In genomic region chr6:83852528-83853177, GRCh38 we compare ENCODE assay signal across 10 cellular contexts. TPM values are rescaled to one million over a fixed set of nuclear protein-coding genes. Genes with fewer than 3 reads are reported as not detected.
DNase-seq lines count a peak whose midpoint lies in the region; ATAC-seq and TF ChIP-seq lines count a peak whose summit lies in the region.
"Had no signal": no experiment of that assay in that cellular context is flagged by ENCODE, and none has a peak within 500 bp of the region (broad histone marks: within the 10 kb centered on the region; RNA-seq: fewer than 3 reads in every experiment).

No MANE protein-coding gene starts in this region.

- no peak overlapping the region for H4K8ac ChIP-seq in mesenchymal stem cell (ENCODE audit: low read length)

- no peak overlapping the region for H3K4ac ChIP-seq in mesenchymal stem cell (ENCODE audit: low read depth in 1 of 2, low read length in 2 of 2)

- no peak overlapping the region for H3K18ac ChIP-seq in mesenchymal stem cell (ENCODE audit: low read depth in 1 of 2, low read length in 2 of 2)

- no peaks in the 10 kb centered on the region for H3K36me3 Mint-ChIP-seq in activated naive CD4-positive, alpha-beta T cell treated with anti-CD3 and anti-CD28 coated beads, Interleukin-2, amount 50 U/mL, for 24 hours
- H3K36me3 Mint-ChIP-seq in activated naive CD4-positive, alpha-beta T cell treated with anti-CD3 and anti-CD28 coated beads, Interleukin-2, amount 50 U/mL, for 72 hours = peaks cover 0 to 23% of the 10 kb centered on the region in 2 donors

- H3K27ac ChIP-seq in mesenchymal stem cell (ENCODE audit: low read length, poor library complexity, severe bottlenecking) (no peak overlapping the region), transverse colon (no peak overlapping the region)
- H3K27ac ChIP-seq: pancreas had no signal

- H3K27me3 ChIP-seq in mesenchymal stem cell (ENCODE audit: control insufficient read depth in 1 of 2, insufficient read depth in 1 of 2, low read length in 2 of 2) = peaks cover 34 to 51% of the 10 kb centered on the region in 2 experiments
- peaks cover 62% of the 10 kb centered on the region for H3K27me3 ChIP-seq in transverse colon

- H3K9ac ChIP-seq in mesenchymal stem cell (ENCODE audit: low read length) = peak overlapping the region; percentile 37

- no peak overlapping the region for H3K23ac ChIP-seq in mesenchymal stem cell (ENCODE audit: low read length in 2 of 2)

- peak overlapping the region; percentile 75 for H2AFZ ChIP-seq in mesenchymal stem cell (ENCODE audit: low read depth, low read length)

- TF ChIP-seq EP300 in transverse colon (IDR thresholded peaks at IDR 0.05; ENCODE audit: low read depth) = no peak

- intact Hi-C loops in transverse colon (cut with DNase I; ENCODE audit: low total_unique reads) = no loop called here

- no peaks in the 10 kb centered on the region for H3K79me1 ChIP-seq in mesenchymal stem cell (replicated peaks; ENCODE audit: low read length, poor library complexity, severe bottlenecking)

- no peak overlapping the region for H2BK12ac ChIP-seq in mesenchymal stem cell (ENCODE audit: low read length in 2 of 2)

- no peak for ATAC-seq in activated naive CD4-positive, alpha-beta T cell treated with anti-CD3 and anti-CD28 coated beads, Interleukin-2, amount 50 U/mL, for 72 hours
- ATAC-seq in HG03439 (IDR thresholded peaks at IDR 0.05; ENCODE audit: unreplicated experiment) (no peak), GM21390 (IDR thresholded peaks at IDR 0.05; ENCODE audit: unreplicated experiment) (no peak)

- in situ Hi-C loops in transverse colon (cut with MboI; ENCODE audit: low pct_ligation_motif_present in 1 of 4, low pct_unique_long_range_greater_than_20kb in 1 of 4, low sequenced_read_pairs in 3 of 4) = no loop called here

- H2BK15ac ChIP-seq in mesenchymal stem cell (ENCODE audit: low read depth, poor library complexity, severe bottlenecking) = no peak overlapping the region

- peaks cover 5% of the 10 kb centered on the region for H3K4me1 Mint-ChIP-seq in activated naive CD4-positive, alpha-beta T cell treated with anti-CD3 and anti-CD28 coated beads, Interleukin-2, amount 50 U/mL, for 24 hours

- H3K27me3 Mint-ChIP-seq in activated naive CD4-positive, alpha-beta T cell treated with anti-CD3 and anti-CD28 coated beads, Interleukin-2, amount 50 U/mL, for 24 hours = peaks cover 53% of the 10 kb centered on the region

- DNase-seq in activated naive CD4-positive, alpha-beta T cell treated with anti-CD3 and anti-CD28 coated beads, Interleukin-2, amount 50 U/mL, for 72 hours (ENCODE audit: low spot score in 2 of 2) = no peak
- DNase-seq in cardiac fibroblast (ENCODE audit: low read depth in 2 of 2) (no peak), mesenchymal stem cell (no peak), transverse colon (no peak), NCI-H2107 (lab: John Stamatoyannopoulos, UW) (no peak)

- WGBS in mesenchymal stem cell = 9% methylated on average over 14 of the region's 16 CpGs
- WGBS in transverse colon (ENCODE audit: low coverage in 1 of 2), 2 donors = 18 to 39% methylated on average over 4 to 16 of the region's 16 CpGs

- H3K4me3 ChIP-seq in cardiac fibroblast (replicated peaks in 1 of 2; ENCODE audit: low read depth in 2 of 2, low read length in 2 of 2) (peak overlapping the region; percentile 42 to 52), mesenchymal stem cell (ENCODE audit: insufficient read depth in 1 of 2, low read depth in 1 of 2, low read length in 2 of 2) (peak overlapping the region; percentile 59 to 77), transverse colon (peak overlapping the region; percentile 18 to 46 (median 27))
- H3K4me3 ChIP-seq: HAP-1 had no signal

- H2BK5ac ChIP-seq in mesenchymal stem cell (ENCODE audit: low read depth, low read length, poor library complexity, severe bottlenecking) = no peak overlapping the region

- H3K4me3 Mint-ChIP-seq in activated naive CD4-positive, alpha-beta T cell treated with anti-CD3 and anti-CD28 coated beads, Interleukin-2, amount 50 U/mL, for 24 hours = peak overlapping the region; percentile 24

- H2AK5ac ChIP-seq in mesenchymal stem cell (ENCODE audit: low read length, severe bottlenecking) = no peak overlapping the region

- TF ChIP-seq CTCF in cardiac fibroblast (IDR thresholded peaks at IDR 0.05; ENCODE audit: low read depth, low read length) = no peak
- TF ChIP-seq CTCF in transverse colon (IDR thresholded peaks at IDR 0.05) = no peak

- no peak for TF ChIP-seq POLR2A in transverse colon (IDR thresholded peaks at IDR 0.05)

- no peaks in the 10 kb centered on the region for H3K9me3 Mint-ChIP-seq in activated naive CD4-positive, alpha-beta T cell treated with anti-CD3 and anti-CD28 coated beads, Interleukin-2, amount 50 U/mL, for 24 hours
- no peaks in the 10 kb centered on the region for H3K9me3 Mint-ChIP-seq in activated naive CD4-positive, alpha-beta T cell treated with anti-CD3 and anti-CD28 coated beads, Interleukin-2, amount 50 U/mL, for 72 hours

- no peaks in the 10 kb centered on the region for H3K9me3 ChIP-seq in mesenchymal stem cell (ENCODE audit: control insufficient read depth, low read length)
- no peaks in the 10 kb centered on the region for H3K9me3 ChIP-seq in transverse colon
- H3K9me3 ChIP-seq: HAP-1, pancreas had no signal

- H3K36me3 ChIP-seq in mesenchymal stem cell (ENCODE audit: control insufficient read depth in 1 of 2, insufficient read depth in 2 of 2, low read depth in 1 of 2, low read length in 2 of 2) (peaks cover 0 to 3% of the 10 kb centered on the region in 2 experiments), transverse colon (no peaks in the 10 kb centered on the region)
- H3K36me3 ChIP-seq: HAP-1, pancreas had no signal

- H3K14ac ChIP-seq in mesenchymal stem cell (ENCODE audit: low read length in 2 of 2) = no peak overlapping the region

- H3K27ac Mint-ChIP-seq in activated naive CD4-positive, alpha-beta T cell treated with anti-CD3 and anti-CD28 coated beads, Interleukin-2, amount 50 U/mL, for 24 hours = no peak overlapping the region
- H3K27ac Mint-ChIP-seq in activated naive CD4-positive, alpha-beta T cell treated with anti-CD3 and anti-CD28 coated beads, Interleukin-2, amount 50 U/mL, for 72 hours = no peak overlapping the region

- H3K4me1 ChIP-seq in mesenchymal stem cell (ENCODE audit: control insufficient read depth, insufficient read depth, low read depth, low read length) = peaks cover 13% of the 10 kb centered on the region
- H3K4me1 ChIP-seq in transverse colon = peaks cover 0 to 15% (median 14%) of the 10 kb centered on the region in 4 donors
- H3K4me1 ChIP-seq: HAP-1, pancreas had no signal

- no peak overlapping the region for H4K91ac ChIP-seq in mesenchymal stem cell (ENCODE audit: low read length)

- peak overlapping the region; percentile 88 for H3K4me2 ChIP-seq in mesenchymal stem cell (ENCODE audit: low read length, poor library complexity, severe bottlenecking)

- H2BK120ac ChIP-seq in mesenchymal stem cell (ENCODE audit: low read depth, low read length) = no peak overlapping the region

RNA-seq across cellular contexts. Expression of gene RIPPLY2, which starts 0.5 kb away (rescaled TPM):
- total RNA-seq in activated naive CD4-positive, alpha-beta T cell treated with anti-CD3 and anti-CD28 coated beads, Interleukin-2, amount 50 U/mL, for 72 hours = not detected
- not detected for polyA plus RNA-seq in mesenchymal stem cell (2013, experiment 1 of 2)
- not detected for polyA plus RNA-seq in mesenchymal stem cell (2013, experiment 2 of 2)
- not detected for total RNA-seq in transverse colon

RNA-seq across cellular contexts. Expression of gene CYB5R4, which starts 6.8 kb away (rescaled TPM):
- total RNA-seq in activated naive CD4-positive, alpha-beta T cell treated with anti-CD3 and anti-CD28 coated beads, Interleukin-2, amount 50 U/mL, for 72 hours = 10 to 100 TPM; 25.8 to 42.1 TPM
- polyA plus RNA-seq in mesenchymal stem cell (2013, experiment 1 of 2) = 9.5 TPM
- polyA plus RNA-seq in mesenchymal stem cell (2013, experiment 2 of 2) = 8.4 TPM
- 10 to 100 TPM in 1 of 4 donors, 1 to 10 TPM in 3; 6.0 to 10.5 (median 8.4) TPM for total RNA-seq in transverse colon
